Comparison of ENCODE assay signal across 12 cellular contexts in the genomic region with DNA sequence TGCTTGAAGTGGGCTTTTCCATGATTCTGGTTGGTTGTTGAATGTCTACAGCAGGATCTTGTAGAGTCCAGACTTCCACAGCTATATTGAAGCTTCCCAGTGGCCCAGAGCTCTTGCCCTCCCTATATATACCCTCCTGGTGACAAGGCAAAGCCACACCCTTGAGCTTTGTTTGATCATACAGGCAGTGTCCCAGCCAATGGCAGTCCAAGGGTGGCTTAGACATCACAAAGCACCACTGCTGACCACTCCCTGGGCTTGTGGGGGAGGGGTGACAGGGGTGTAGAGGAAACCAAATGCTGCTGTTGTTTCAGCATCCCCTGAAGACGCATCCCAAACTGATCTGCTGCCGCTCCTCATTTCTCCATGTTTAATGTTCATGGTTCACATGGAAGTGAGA. TPM values are rescaled to one million over a fixed set of nuclear protein-coding genes. Genes with fewer than 3 reads are reported as not detected.
DNase-seq lines count a peak whose midpoint lies in the region; FAIRE-seq and TF ChIP-seq lines count a peak whose summit lies in the region.
"Not testable (repeated sequence)": the region's sequence is repeated elsewhere in the genome, so short reads cannot be mapped to it uniquely, and the experiment has no call there.
"Had no signal": no experiment of that assay in that cellular context is flagged by ENCODE, and none has a peak within 500 bp of the region (broad histone marks: within the 10 kb centered on the region; RNA-seq: fewer than 3 reads in every experiment).

A gene with protein sequence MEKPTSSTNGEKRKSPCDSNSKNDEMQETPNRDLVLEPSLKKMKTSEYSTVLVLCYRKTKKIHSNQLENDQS (minus strand): TSS at position 101 of the 400 bp plus-strand sequence. CDS start 79 bp downstream, at position 22.

- peak within 1 kb of the TSS; percentile 66 for H3K27ac Mint-ChIP-seq in astrocyte (ENCODE audit: unreplicated experiment)

- H3K4me3 ChIP-seq in astrocyte (ENCODE audit: insufficient read depth, low read depth, low read length); keratinocyte (ENCODE audit: control insufficient read depth in 2 of 3, extremely low read depth in 1 of 3, insufficient read depth in 2 of 3, low read depth in 1 of 3, low read length in 3 of 3): not testable (repeated sequence)

- not testable (repeated sequence) for TF ChIP-seq CTCF in astrocyte (IDR thresholded peaks at IDR 0.05; ENCODE audit: insufficient read depth, low read depth, low read length); keratinocyte (optimal IDR thresholded peaks at IDR 0.05 in 1 of 3, IDR thresholded peaks at IDR 0.05 in 1 of 3, conservative IDR thresholded peaks at IDR 0.05 in 1 of 3; ENCODE audit: extremely low read depth in 1 of 3, insufficient read depth in 2 of 3, low read length in 3 of 3)

- not testable (repeated sequence) for H3K4me3 Mint-ChIP-seq in astrocyte (ENCODE audit: unreplicated experiment)

- H3K36me3 ChIP-seq in astrocyte (ENCODE audit: insufficient read depth, low read length); keratinocyte (ENCODE audit: control insufficient read depth in 2 of 2, extremely low read depth in 1 of 2, insufficient read depth in 2 of 2, low read length in 2 of 2): not testable (repeated sequence)

- not testable (repeated sequence) for H3K4me2 ChIP-seq in astrocyte (ENCODE audit: low read length); keratinocyte (ENCODE audit: control insufficient read depth, extremely low read depth, insufficient read depth, low read depth, low read length)

- H3K27me3 ChIP-seq in astrocyte (ENCODE audit: insufficient read depth, low read length); keratinocyte (ENCODE audit: control insufficient read depth, extremely low read depth, insufficient read depth, low read length): not testable (repeated sequence)

- not testable (repeated sequence) for H3K27me3 Mint-ChIP-seq in astrocyte (ENCODE audit: low read depth, unreplicated experiment)

- not testable (repeated sequence) for H3K36me3 Mint-ChIP-seq in astrocyte (ENCODE audit: low read depth, unreplicated experiment)

- not testable (repeated sequence) for FAIRE-seq in astrocyte (lab: Jason Lieb, UNC); keratinocyte (lab: Jason Lieb, UNC); urothelium cell line (lab: Jason Lieb, UNC)

- H2AFZ ChIP-seq in astrocyte (ENCODE audit: low read depth, low read length); keratinocyte (ENCODE audit: control insufficient read depth, low read length): not testable (repeated sequence)

- H3K9ac ChIP-seq in astrocyte (ENCODE audit: low read length); keratinocyte (ENCODE audit: control insufficient read depth, extremely low read depth, insufficient read depth, low read length): not testable (repeated sequence)

- dilution Hi-C loops in keratinocyte (cut with MboI; ENCODE audit: extremely low pct_ligation_motif_present, low sequenced_read_pairs): not testable (repeated sequence)

- not testable (repeated sequence) for H3K9me3 ChIP-seq in astrocyte (ENCODE audit: insufficient read depth, low read depth, low read length); keratinocyte (ENCODE audit: control insufficient read depth, low read depth, low read length)

- H3K79me2 ChIP-seq in astrocyte (ENCODE audit: insufficient read depth, low read length); keratinocyte (ENCODE audit: control insufficient read depth, insufficient read depth, low read length): not testable (repeated sequence)

- H3K4me1 ChIP-seq in astrocyte (ENCODE audit: insufficient read depth, low read length); keratinocyte (ENCODE audit: control insufficient read depth, extremely low read depth, insufficient read depth, low read length): not testable (repeated sequence)

- not testable (repeated sequence) for H3K27ac ChIP-seq in astrocyte (ENCODE audit: low read depth, low read length)
- H3K27ac ChIP-seq in epithelial cell of prostate: peak within 1 kb of the TSS; percentile 51
- H3K27ac ChIP-seq in keratinocyte (ENCODE audit: control insufficient read depth, insufficient read depth, low read length): peak within 1 kb of the TSS; percentile 20

- not testable (repeated sequence) for H4K20me1 ChIP-seq in astrocyte (ENCODE audit: insufficient read depth, low read length); keratinocyte (ENCODE audit: control insufficient read depth, extremely low read depth, insufficient read depth, low read length)

- DNase-seq in Daoy (ENCODE audit: low read depth) (peak; percentile 23), renal cortical epithelial cell (ENCODE audit: low read depth) (peak; percentile 47), urothelium cell line (ENCODE audit: low spot score) (peak; percentile 4)
- DNase-seq in astrocyte (ENCODE audit: low read depth); epithelial cell of prostate (ENCODE audit: low read depth, low spot score); keratinocyte (ENCODE audit: low read depth, low spot score): not testable (repeated sequence)

- H3K9me1 ChIP-seq in keratinocyte (ENCODE audit: control insufficient read depth, extremely low read depth, insufficient read depth, low read length): not testable (repeated sequence)

- H3K4me1 Mint-ChIP-seq in astrocyte (ENCODE audit: low read depth, unreplicated experiment): not testable (repeated sequence)

- not testable (repeated sequence) for H3K9me3 Mint-ChIP-seq in astrocyte (ENCODE audit: unreplicated experiment)

RNA-seq across cellular contexts. Expression of the gene that starts here (rescaled TPM):
- not detected in 2 replicates for total RNA-seq in Daoy (2014; rRNA removed; shearing (Covaris generic))
- total RNA-seq in astrocyte (not detected in 2 replicates), renal cortical epithelial cell (not detected in 2 replicates)
- polyA plus RNA-seq in keratinocyte: 0.07 to 0.08 TPM in 2 of 3 replicates, not detected in the other
- polyA plus RNA-seq in keratinocyte (2011; ENCODE audit: low read depth): 0.20 TPM
- 0.09 TPM in 1 of 2 replicates, not detected in the other for polyA plus RNA-seq in keratinocyte (2011; cell fraction: cytosol; rRNA removed)
- polyA plus RNA-seq in keratinocyte (2011; cell fraction: nucleus; rRNA removed): not detected in 2 replicates
- polyA plus RNA-seq in keratinocyte (2012; ENCODE audit: low replicate concordance): 0.17 TPM in 1 of 2 replicates, not detected in the other
- polyA minus RNA-seq in keratinocyte: not detected in 3 replicates
- not detected for polyA minus RNA-seq in keratinocyte (2011; cell fraction: cytosol; rRNA and poly(A)+ RNA removed)
- polyA minus RNA-seq in keratinocyte (2011; cell fraction: nucleus; rRNA and poly(A)+ RNA removed): not detected in 2 replicates
- total RNA-seq: Calu3; CD4-positive, alpha-beta T cell; CD8-positive, alpha-beta memory T cell; HFFc6 had no signal
- polyA plus RNA-seq: A549; CD14-positive monocyte; CD8-positive, alpha-beta memory T cell had no signal

Comparison
In these comparisons a context has a peak if more than half of its experiments do, and no peak if none do; other contexts are left out.
1. Peak in DNase-seq in Daoy; RNA of the gene not detected or under 1 TPM.
2. Peak in DNase-seq in renal cortical epithelial cell; RNA of the gene not detected or under 1 TPM.